14 cellular contexts compared by ENCODE assay signal in genomic region chr3:66712210-66712609, GRCh38.
"Had no signal": no experiment of that assay in that cellular context is flagged by ENCODE, and none has a peak within 500 bp of the region (broad histone marks: within the 10 kb centered on the region; RNA-seq: fewer than 3 reads in every experiment).

No MANE protein-coding gene starts in this region.

- H3K9me3 ChIP-seq: ovary, sigmoid colon, spleen, upper lobe of left lung had no signal

- H3K36me3 ChIP-seq: ovary, sigmoid colon, spleen, upper lobe of left lung had no signal

- H3K27ac ChIP-seq: ovary, sigmoid colon, spleen, upper lobe of left lung had no signal

- H3K4me3 ChIP-seq: ovary, sigmoid colon, spleen, upper lobe of left lung had no signal

- H3K4me1 ChIP-seq: spleen, upper lobe of left lung had no signal

- DNase-seq: activated CD4-positive, alpha-beta T cell treated with anti-CD3 and anti-CD28 coated beads, Interleukin-2, amount 10 ng/mL, durations not matched to agents 24 days and 14 days; activated CD4-positive, CD25-positive, alpha-beta regulatory T cell; activated CD8-positive, alpha-beta memory T cell treated with anti-CD3 and anti-CD28 coated beads, Interleukin-2, amount 50 U/mL, for 48 hours; activated gamma-delta T cell treated with Interleukin-2 at 50 U/mL for 16 hours; activated naive CD8-positive, alpha-beta T cell treated with anti-CD3 and anti-CD28 coated beads, Interleukin-2, amount 10 ng/mL, durations not matched to agents 7 days and 5 days; cortex of kidney; effector CD4-positive, alpha-beta T cell; head of caudate nucleus; naive thymus-derived CD4-positive, alpha-beta T cell; ovary; sigmoid colon; spleen; stimulated activated naive CD8-positive, alpha-beta T cell treated with anti-CD3 and anti-CD28 coated beads, Interleukin-15, amount 100 ng/mL, for 72 hours; upper lobe of left lung had no signal

- H3K27me3 ChIP-seq: ovary, sigmoid colon, spleen, upper lobe of left lung had no signal

- ATAC-seq: naive thymus-derived CD4-positive, alpha-beta T cell; stimulated activated naive CD8-positive, alpha-beta T cell treated with anti-CD3 and anti-CD28 coated beads, Interleukin-15, amount 100 ng/mL, for 72 hours had no signal
